20 cellular contexts compared by ENCODE assay signal in genomic region chr4:113311047-113311446, GRCh38.
A peak's percentile ranks its signal among the peaks of the same experiment; 100 is the strongest.
DNase-seq lines count a peak whose midpoint lies in the region; ATAC-seq, FAIRE-seq and TF ChIP-seq lines count a peak whose summit lies in the region.
"Had no signal": no experiment of that assay in that cellular context is flagged by ENCODE, and none has a peak within 500 bp of the region (broad histone marks: within the 10 kb centered on the region; RNA-seq: fewer than 3 reads in every experiment).

No MANE protein-coding gene starts in this region.

- H3K9ac ChIP-seq in trophoblast cell (ENCODE audit: low read length): no peak overlapping the region
- no peak overlapping the region for H3K9ac ChIP-seq in kidney (ENCODE audit: low read length in 2 of 2)
- H3K9ac ChIP-seq: KMS-11 had no signal

- FAIRE-seq in kidney (lab: Jason Lieb, UNC): no peak
- FAIRE-seq: G401.6 had no signal

- whole genome bisulfite sequencing in trophoblast cell (ENCODE audit: extremely low coverage, insufficient coverage, insufficient read length): no CpG with 5 or more reads among the region's 2 CpGs

- no peaks in the 10 kb centered on the region for H3K27me3 ChIP-seq in trophoblast cell (ENCODE audit: insufficient read depth, low read length)
- H3K27me3 ChIP-seq: BE2C, SJCRH30 had no signal

- no peak overlapping the region for H2AFZ ChIP-seq in trophoblast cell (ENCODE audit: insufficient read depth, low read length, poor library complexity)

- H3K18ac ChIP-seq in trophoblast cell (ENCODE audit: low read length): no peak overlapping the region

- no peak overlapping the region for H4K12ac ChIP-seq in trophoblast cell (ENCODE audit: low read depth, low read length)

- H2BK120ac ChIP-seq in trophoblast cell (ENCODE audit: insufficient read depth, low read length, poor library complexity): no peak overlapping the region

- CTCF ChIA-PET in activated CD4-positive, alpha-beta T cell treated with anti-CD3 and anti-CD28 coated beads for 36 hours (lab: Charles Lee): interaction anchor here (0.6 kb wide), 1 partner anchor 1077 kb away, joined by 3 read pairs; no protein-coding TSS in a partner anchor

- H4K8ac ChIP-seq in trophoblast cell (ENCODE audit: low read depth, low read length): no peak overlapping the region

- no peak overlapping the region for H3K4me3 ChIP-seq in trophoblast cell (ENCODE audit: low read depth, low read length)
- H3K4me3 ChIP-seq in kidney (ENCODE audit: low read length in 2 of 2): no peak overlapping the region
- H3K4me3 ChIP-seq: HAP-1, SJCRH30 had no signal

- no peaks in the 10 kb centered on the region for H3K79me2 ChIP-seq in trophoblast cell (ENCODE audit: control insufficient read depth, insufficient read depth, low read length, poor library complexity)

- H3K4me1 ChIP-seq in trophoblast cell (ENCODE audit: control insufficient read depth in 1 of 2, insufficient read depth in 2 of 2, low read length in 2 of 2) (no peaks in the 10 kb centered on the region), kidney (ENCODE audit: control insufficient read depth in 1 of 2, insufficient read depth in 1 of 2, low read depth in 1 of 2, low read length in 2 of 2) (no peaks in the 10 kb centered on the region)
- H3K4me1 ChIP-seq: BE2C, HAP-1, SJCRH30 had no signal

- H3K9me3 Mint-ChIP-seq in activated CD4-positive, alpha-beta T cell treated with anti-CD3 and anti-CD28 coated beads for 36 hours (ENCODE audit: low read depth): no peaks in the 10 kb centered on the region
- H3K9me3 Mint-ChIP-seq: CD8-positive, alpha-beta memory T cell had no signal

- no peak for DNase-seq in activated CD4-positive, alpha-beta T cell treated with anti-CD3 and anti-CD28 coated beads for 36 hours
- no peak for DNase-seq in activated CD4-positive, alpha-beta T cell treated with anti-CD3 and anti-CD28 coated beads for 1 hour
- DNase-seq in amniotic epithelial cell (ENCODE audit: low read depth) (peak; percentile 33), trophoblast cell (peak; percentile 9 to 36), NCI-H128 (lab: John Stamatoyannopoulos, UW; ENCODE audit: unreplicated experiment) (no peak), kidney (no peak)
- DNase-seq: BE2C; CD8-positive, alpha-beta memory T cell; DND-41; NCI-H1048; NCI-H2081 treated with DMSO at 0.1 percent for 48 hours; NCI-H524; SJCRH30 had no signal

- H3K14ac ChIP-seq in trophoblast cell (ENCODE audit: low read length): no peak overlapping the region

- H3K27me3 Mint-ChIP-seq in activated CD4-positive, alpha-beta T cell treated with anti-CD3 and anti-CD28 coated beads for 36 hours: peaks cover 5% of the 10 kb centered on the region

- H3K36me3 Mint-ChIP-seq in activated CD4-positive, alpha-beta T cell treated with anti-CD3 and anti-CD28 coated beads for 36 hours (ENCODE audit: low read depth): no peaks in the 10 kb centered on the region
- H3K36me3 Mint-ChIP-seq: CD8-positive, alpha-beta memory T cell had no signal

- no peak for TF ChIP-seq CTCF in kidney (IDR thresholded peaks at IDR 0.05; ENCODE audit: borderline replicate concordance, extremely low read depth, insufficient read depth)

- H2BK5ac ChIP-seq in trophoblast cell (ENCODE audit: low read depth, low read length, poor library complexity): no peak overlapping the region

- H3K79me1 ChIP-seq in trophoblast cell (ENCODE audit: low read length): no peaks in the 10 kb centered on the region

- no peak overlapping the region for H4K91ac ChIP-seq in trophoblast cell (ENCODE audit: low read depth, low read length)

- peak; percentile 42 for ATAC-seq in activated CD4-positive, alpha-beta T cell treated with anti-CD3 and anti-CD28 coated beads for 36 hours
- ATAC-seq in esophagus mucosa (peak; percentile 82), GM21526 (IDR thresholded peaks at IDR 0.05; ENCODE audit: low FRiP score, unreplicated experiment) (no peak)

- H3K23ac ChIP-seq in trophoblast cell (ENCODE audit: low read length): no peak overlapping the region

- no peak overlapping the region for H3K4me3 Mint-ChIP-seq in activated CD4-positive, alpha-beta T cell treated with anti-CD3 and anti-CD28 coated beads for 36 hours
- H3K4me3 Mint-ChIP-seq: CD8-positive, alpha-beta memory T cell had no signal

- no peak overlapping the region for H2BK12ac ChIP-seq in trophoblast cell (ENCODE audit: low read length)

- H3K27ac ChIP-seq in trophoblast cell (ENCODE audit: low read depth, low read length): no peak overlapping the region
- H3K27ac ChIP-seq in kidney (ENCODE audit: low read depth in 2 of 2, low read length in 2 of 2): no peak overlapping the region
- H3K27ac ChIP-seq: 22Rv1, HL-60, KMS-11, SJCRH30 had no signal

- H3K36me3 ChIP-seq in trophoblast cell (ENCODE audit: control insufficient read depth in 1 of 2, insufficient read depth in 2 of 2, low read length in 2 of 2) (no peaks in the 10 kb centered on the region), kidney (ENCODE audit: control insufficient read depth in 1 of 2, insufficient read depth in 2 of 2, low read length in 2 of 2) (no peaks in the 10 kb centered on the region)
- H3K36me3 ChIP-seq: HAP-1 had no signal

- POLR2A ChIA-PET in activated CD4-positive, alpha-beta T cell treated with anti-CD3 and anti-CD28 coated beads for 36 hours (lab: Charles Lee): no interaction called here

- intact Hi-C loops in activated CD4-positive, alpha-beta T cell treated with anti-CD3 and anti-CD28 coated beads for 36 hours (cut with DNase I, micrococcal nuclease): no loop called here
- intact Hi-C loops in kidney (cut with DNase I): no loop called here

- H3K4me1 Mint-ChIP-seq in activated CD4-positive, alpha-beta T cell treated with anti-CD3 and anti-CD28 coated beads for 36 hours: no peaks in the 10 kb centered on the region
- H3K4me1 Mint-ChIP-seq: CD8-positive, alpha-beta memory T cell had no signal

- H3K4ac ChIP-seq in trophoblast cell (ENCODE audit: low read depth, low read length): no peak overlapping the region

- no peak overlapping the region for H3K4me2 ChIP-seq in trophoblast cell (ENCODE audit: low read length)
- H3K4me2 ChIP-seq: KMS-11 had no signal

- no peak overlapping the region for H2AK5ac ChIP-seq in trophoblast cell (ENCODE audit: low read length)

- H3K9me3 ChIP-seq in trophoblast cell (ENCODE audit: insufficient read depth, low read depth, low read length) (no peaks in the 10 kb centered on the region), kidney (ENCODE audit: control insufficient read depth in 1 of 2, low read length in 2 of 2) (no peaks in the 10 kb centered on the region)
- H3K9me3 ChIP-seq: BE2C, HAP-1 had no signal

- H3K27ac Mint-ChIP-seq in activated CD4-positive, alpha-beta T cell treated with anti-CD3 and anti-CD28 coated beads for 36 hours: no peak overlapping the region
- H3K27ac Mint-ChIP-seq: CD8-positive, alpha-beta memory T cell had no signal

Comparison
In these comparisons a context has a peak if more than half of its experiments do, and no peak if none do; other contexts are left out.
1. DNase-seq: peak in amniotic epithelial cell (single experiment) and trophoblast cell (2 of 2); none in activated CD4-positive, alpha-beta T cell treated with anti-CD3 and anti-CD28 coated beads for 36 hours (single experiment), activated CD4-positive, alpha-beta T cell treated with anti-CD3 and anti-CD28 coated beads for 1 hour (single experiment), NCI-H128 (single experiment) and kidney (single experiment).